8 cellular contexts compared by ENCODE assay signal in genomic region chr7:75891815-75892411, GRCh38.
"Had no signal": no experiment of that assay in that cellular context is flagged by ENCODE, and none has a peak within 500 bp of the region (broad histone marks: within the 10 kb centered on the region; RNA-seq: fewer than 3 reads in every experiment).

No MANE protein-coding gene starts in this region.

- H2AFZ ChIP-seq: neural progenitor cell had no signal

- H3K9ac ChIP-seq: neural progenitor cell had no signal

- H3K9me3 ChIP-seq: ascending aorta, tibial artery had no signal

- H3K4me1 ChIP-seq: ascending aorta, neural progenitor cell had no signal

- H3K27ac ChIP-seq: ascending aorta, neural progenitor cell, tibial artery, WERI-Rb-1 had no signal

- H3K4me2 ChIP-seq: neural progenitor cell had no signal

- FAIRE-seq: bronchial epithelial cell had no signal

- DNase-seq: activated CD4-positive, alpha-beta T cell treated with anti-CD3 and anti-CD28 coated beads, Interleukin-2, amount 50 U/mL, for 48 hours; activated naive CD4-positive, alpha-beta T cell treated with anti-CD3 and anti-CD28 coated beads for 36 hours; WERI-Rb-1 had no signal

- H3K36me3 ChIP-seq: neural progenitor cell had no signal

- ATAC-seq: activated T-helper 17 cell treated with anti-CD3 and anti-CD28 coated beads, Interleukin-2, amount 50 U/mL, for 72 hours had no signal

- H3K27me3 ChIP-seq: ascending aorta, neural progenitor cell, tibial artery had no signal

- H3K4me3 ChIP-seq: ascending aorta, neural progenitor cell, tibial artery had no signal
